32 cellular contexts compared by ENCODE assay signal in genomic region chr6:169236545-169236944, GRCh38. TPM values are rescaled to one million over a fixed set of nuclear protein-coding genes. Genes with fewer than 3 reads are reported as not detected.
"Had no signal": no experiment of that assay in that cellular context is flagged by ENCODE, and none has a peak within 500 bp of the region (broad histone marks: within the 10 kb centered on the region; RNA-seq: fewer than 3 reads in every experiment).

No MANE protein-coding gene starts in this region.

- H3K4me3 Mint-ChIP-seq: activated CD4-positive, alpha-beta memory T cell treated with anti-CD3 and anti-CD28 coated beads for 36 hours; activated CD4-positive, alpha-beta T cell treated with anti-CD3 and anti-CD28 coated beads for 36 hours; activated CD4-positive, alpha-beta T cell treated with anti-CD3 and anti-CD28 coated beads, Interleukin-2, amount 10 ng/mL, durations not matched to agents 24 days and 14 days; activated CD8-positive, alpha-beta memory T cell treated with anti-CD3 and anti-CD28 coated beads, Interleukin-2, amount 10 ng/mL, durations not matched to agents 7 days and 5 days; activated CD8-positive, alpha-beta T cell treated with anti-CD3 and anti-CD28 coated beads, Interleukin-2, amount 10 ng/mL, durations not matched to agents 7 days and 5 days; activated naive CD4-positive, alpha-beta T cell treated with anti-CD3 and anti-CD28 coated beads for 36 hours; activated naive CD4-positive, alpha-beta T cell treated with anti-CD3 and anti-CD28 coated beads, Interleukin-2, amount 50 U/mL, for 24 hours; activated naive CD8-positive, alpha-beta T cell treated with anti-CD3 and anti-CD28 coated beads for 36 hours; activated naive CD8-positive, alpha-beta T cell treated with anti-CD3 and anti-CD28 coated beads, Interleukin-2, amount 50 U/mL, for 24 hours; activated T-helper 1 cell treated with anti-CD3 and anti-CD28 coated beads, Interleukin-12 subunit alpha, Interleukin-12 subunit beta, Interleukin-2, Interleukin-4 antibody, amounts not matched to agents 30 ng/mL and 10 ng/mL and 1 ng/mL, durations not matched to agents 14 hours and 24 hours and 36 hours had no signal

- H3K4me3 ChIP-seq: adrenal gland, body of pancreas, colonic mucosa, gastrocnemius medialis had no signal

- H3K27ac ChIP-seq: adrenal gland, body of pancreas, colonic mucosa, foreskin keratinocyte, gastrocnemius medialis had no signal

- H3K9me3 ChIP-seq: adrenal gland, body of pancreas, colonic mucosa, gastrocnemius medialis had no signal

- H3K27me3 Mint-ChIP-seq: activated CD4-positive, alpha-beta T cell treated with anti-CD3 and anti-CD28 coated beads, Interleukin-2, amount 10 ng/mL, durations not matched to agents 24 days and 14 days; activated naive CD8-positive, alpha-beta T cell treated with anti-CD3 and anti-CD28 coated beads for 36 hours had no signal

- H3K27ac Mint-ChIP-seq: activated CD4-positive, alpha-beta memory T cell treated with anti-CD3 and anti-CD28 coated beads for 36 hours; activated CD4-positive, alpha-beta T cell treated with anti-CD3 and anti-CD28 coated beads for 36 hours; activated CD4-positive, alpha-beta T cell treated with anti-CD3 and anti-CD28 coated beads, Interleukin-2, amount 10 ng/mL, durations not matched to agents 24 days and 14 days; activated CD8-positive, alpha-beta memory T cell treated with anti-CD3 and anti-CD28 coated beads, Interleukin-2, amount 10 ng/mL, durations not matched to agents 7 days and 5 days; activated CD8-positive, alpha-beta T cell treated with anti-CD3 and anti-CD28 coated beads, Interleukin-2, amount 10 ng/mL, durations not matched to agents 7 days and 5 days; activated naive CD4-positive, alpha-beta T cell treated with anti-CD3 and anti-CD28 coated beads for 36 hours; activated naive CD4-positive, alpha-beta T cell treated with anti-CD3 and anti-CD28 coated beads, Interleukin-2, amount 50 U/mL, for 24 hours; activated naive CD8-positive, alpha-beta T cell treated with anti-CD3 and anti-CD28 coated beads for 36 hours; activated naive CD8-positive, alpha-beta T cell treated with anti-CD3 and anti-CD28 coated beads, Interleukin-2, amount 50 U/mL, for 24 hours; activated T-helper 1 cell treated with anti-CD3 and anti-CD28 coated beads, Interleukin-12 subunit alpha, Interleukin-12 subunit beta, Interleukin-2, Interleukin-4 antibody, amounts not matched to agents 30 ng/mL and 10 ng/mL and 1 ng/mL, durations not matched to agents 14 hours and 24 hours and 36 hours; activated T-helper 2 cell treated with anti-CD3 and anti-CD28 coated beads, Interferon-gamma antibody, Interleukin-2, Interleukin-4, amounts not matched to agents 10 μg/mL and 5 μg/mL and 100 μg/mL, durations not matched to agents 14 hours and 24 hours and 36 hours had no signal

- H3K4me1 Mint-ChIP-seq: activated CD4-positive, alpha-beta T cell treated with anti-CD3 and anti-CD28 coated beads for 36 hours; activated CD4-positive, alpha-beta T cell treated with anti-CD3 and anti-CD28 coated beads, Interleukin-2, amount 10 ng/mL, durations not matched to agents 24 days and 14 days; activated CD8-positive, alpha-beta memory T cell treated with anti-CD3 and anti-CD28 coated beads, Interleukin-2, amount 10 ng/mL, durations not matched to agents 7 days and 5 days; activated naive CD4-positive, alpha-beta T cell treated with anti-CD3 and anti-CD28 coated beads, Interleukin-2, amount 50 U/mL, for 24 hours; activated naive CD8-positive, alpha-beta T cell treated with anti-CD3 and anti-CD28 coated beads for 36 hours; activated naive CD8-positive, alpha-beta T cell treated with anti-CD3 and anti-CD28 coated beads, Interleukin-2, amount 50 U/mL, for 24 hours had no signal

- ATAC-seq: activated CD4-positive, alpha-beta T cell treated with anti-CD3 and anti-CD28 coated beads for 36 hours; activated CD8-positive, alpha-beta memory T cell treated with anti-CD3 and anti-CD28 coated beads, Interleukin-2, amount 10 ng/mL, durations not matched to agents 7 days and 5 days; activated CD8-positive, alpha-beta T cell treated with anti-CD3 and anti-CD28 coated beads, Interleukin-2, amount 10 ng/mL, durations not matched to agents 7 days and 5 days; activated naive CD8-positive, alpha-beta T cell treated with anti-CD3 and anti-CD28 coated beads, Interleukin-2, amount 50 U/mL, for 24 hours; body of pancreas; esophagus mucosa; foreskin keratinocyte; gastrocnemius medialis had no signal

- H3K36me3 Mint-ChIP-seq: activated CD4-positive, alpha-beta memory T cell treated with anti-CD3 and anti-CD28 coated beads for 36 hours; activated CD8-positive, alpha-beta memory T cell treated with anti-CD3 and anti-CD28 coated beads, Interleukin-2, amount 10 ng/mL, durations not matched to agents 7 days and 5 days; activated naive CD4-positive, alpha-beta T cell treated with anti-CD3 and anti-CD28 coated beads, Interleukin-2, amount 50 U/mL, for 24 hours had no signal

- DNase-seq: activated CD4-positive, alpha-beta memory T cell treated with anti-CD3 and anti-CD28 coated beads for 36 hours; activated CD4-positive, alpha-beta T cell treated with anti-CD3 and anti-CD28 coated beads for 36 hours; activated CD4-positive, alpha-beta T cell treated with anti-CD3 and anti-CD28 coated beads, Interleukin-2, amount 10 ng/mL, durations not matched to agents 24 days and 14 days; activated CD4-positive, CD25-positive, alpha-beta regulatory T cell; activated CD4-positive, CD25-positive, alpha-beta regulatory T cell treated with anti-CD3 and anti-CD28 coated beads, Interleukin-2, amount 50 U/mL, for 72 hours; activated CD8-positive, alpha-beta memory T cell treated with anti-CD3 and anti-CD28 coated beads, Interleukin-2, amount 10 ng/mL, durations not matched to agents 7 days and 5 days; activated CD8-positive, alpha-beta memory T cell treated with anti-CD3 and anti-CD28 coated beads, Interleukin-2, amount 50 U/mL, for 4 hours; activated CD8-positive, alpha-beta T cell treated with anti-CD3 and anti-CD28 coated beads, Interleukin-2, amount 10 ng/mL, durations not matched to agents 7 days and 5 days; activated naive CD4-positive, alpha-beta T cell treated with anti-CD3 and anti-CD28 coated beads for 36 hours; activated naive CD8-positive, alpha-beta T cell treated with anti-CD3 and anti-CD28 coated beads for 36 hours; activated naive CD8-positive, alpha-beta T cell treated with anti-CD3 and anti-CD28 coated beads, Interleukin-2, amount 50 U/mL, for 24 hours; activated T-cell treated with anti-CD3 and anti-CD28 coated beads, Interleukin-2, amount 50 U/mL, for 1 hour; activated T-cell treated with anti-CD3 and anti-CD28 coated beads, Interleukin-2, amount 50 U/mL, for 48 hours; adrenal gland; amygdala; body of pancreas; caudate nucleus; colonic mucosa; effector CD8-positive, alpha-beta T cell; foreskin keratinocyte; gastrocnemius medialis; glutamatergic neuron; T-helper 2 cell had no signal

- FAIRE-seq: endometrium, endothelial cell of umbilical vein had no signal

- H3K4me1 ChIP-seq: adrenal gland, body of pancreas, colonic mucosa, gastrocnemius medialis had no signal

- H3K36me3 ChIP-seq: adrenal gland, colonic mucosa, gastrocnemius medialis had no signal

RNA-seq across cellular contexts. Expression of gene THBS2, which starts 17.1 kb away (rescaled TPM):
- total RNA-seq: activated CD4-positive, alpha-beta memory T cell treated with anti-CD3 and anti-CD28 coated beads for 36 hours; activated CD4-positive, alpha-beta T cell treated with anti-CD3 and anti-CD28 coated beads for 36 hours; activated CD4-positive, alpha-beta T cell treated with anti-CD3 and anti-CD28 coated beads, Interleukin-2, amount 10 ng/mL, durations not matched to agents 24 days and 14 days; activated CD8-positive, alpha-beta memory T cell treated with anti-CD3 and anti-CD28 coated beads for 36 hours; activated CD8-positive, alpha-beta memory T cell treated with anti-CD3 and anti-CD28 coated beads, Interleukin-2, amount 10 ng/mL, durations not matched to agents 7 days and 5 days; activated CD8-positive, alpha-beta T cell treated with anti-CD3 and anti-CD28 coated beads, Interleukin-2, amount 10 ng/mL, durations not matched to agents 7 days and 5 days; activated naive CD4-positive, alpha-beta T cell treated with anti-CD3 and anti-CD28 coated beads for 36 hours; activated naive CD8-positive, alpha-beta T cell treated with anti-CD3 and anti-CD28 coated beads for 36 hours; activated T-helper 1 cell treated with anti-CD3 and anti-CD28 coated beads, Interleukin-12 subunit alpha, Interleukin-12 subunit beta, Interleukin-2, Interleukin-4 antibody, amounts not matched to agents 30 ng/mL and 10 ng/mL and 1 ng/mL, durations not matched to agents 14 hours and 24 hours and 36 hours; activated T-helper 2 cell treated with anti-CD3 and anti-CD28 coated beads, Interferon-gamma antibody, Interleukin-2, Interleukin-4, amounts not matched to agents 10 μg/mL and 5 μg/mL and 100 μg/mL, durations not matched to agents 14 hours and 24 hours and 36 hours; dermis microvascular lymphatic vessel endothelial cell; endothelial cell of umbilical vein; T-helper 1 cell treated with Interleukin-12 subunit alpha and Interleukin-12 subunit beta and Interleukin-4 antibody, amounts not matched to agents 30 ng/mL and 1 ng/mL, for 36 hours had no signal
